Comparison of ENCODE assay signal across 19 cellular contexts in the genomic region with DNA sequence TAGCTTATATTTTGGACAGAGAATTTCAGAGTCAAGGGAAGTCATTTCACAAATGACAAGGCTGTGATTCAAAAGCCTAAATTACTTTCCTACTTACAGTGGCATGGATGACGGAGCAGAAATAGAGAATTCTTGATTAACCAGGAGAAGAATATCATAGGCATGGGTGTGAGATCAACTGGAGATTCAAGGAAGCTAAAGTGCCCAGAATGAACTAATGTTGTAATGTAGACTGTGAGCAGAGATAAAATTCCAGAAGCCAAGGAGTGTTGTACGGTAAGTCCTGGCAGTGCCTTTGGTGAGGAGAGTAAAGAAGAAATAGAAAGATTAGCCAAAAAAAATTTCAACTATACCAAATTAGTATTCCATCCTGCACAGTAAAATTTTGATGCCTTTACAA.
DNase-seq lines count a peak whose midpoint lies in the region; ATAC-seq lines count a peak whose summit lies in the region.
"Had no signal": no experiment of that assay in that cellular context is flagged by ENCODE, and none has a peak within 500 bp of the region (broad histone marks: within the 10 kb centered on the region; RNA-seq: fewer than 3 reads in every experiment).

No MANE protein-coding gene starts in this region.

- H3K27ac Mint-ChIP-seq in activated CD4-positive, alpha-beta memory T cell treated with anti-CD3 and anti-CD28 coated beads, Interleukin-2, amount 10 ng/mL, durations not matched to agents 7 days and 5 days: no peak overlapping the region
- H3K27ac Mint-ChIP-seq: immature natural killer cell, mesothelial cell of epicardium, progenitor cell of endocrine pancreas had no signal

- peaks cover 11% of the 10 kb centered on the region for H3K4me1 Mint-ChIP-seq in activated CD4-positive, alpha-beta memory T cell treated with anti-CD3 and anti-CD28 coated beads, Interleukin-2, amount 10 ng/mL, durations not matched to agents 7 days and 5 days

- POLR2A ChIA-PET in activated CD4-positive, alpha-beta memory T cell treated with anti-CD3 and anti-CD28 coated beads, Interleukin-2, amount 10 ng/mL, durations not matched to agents 7 days and 5 days (lab: Charles Lee): no interaction called here

- in situ Hi-C loops in Caki2 (cut with HindIII; ENCODE audit: low pct_unique_long_range_greater_than_20kb, low sequenced_read_pairs): no loop called here

- CTCF ChIA-PET in activated CD4-positive, alpha-beta memory T cell treated with anti-CD3 and anti-CD28 coated beads, Interleukin-2, amount 10 ng/mL, durations not matched to agents 7 days and 5 days (lab: Charles Lee): interaction anchor here (0.9 kb wide), 1 partner anchor 20 kb away, joined by 3 read pairs; no protein-coding TSS in a partner anchor

- H3K4me3 Mint-ChIP-seq in activated CD4-positive, alpha-beta memory T cell treated with anti-CD3 and anti-CD28 coated beads, Interleukin-2, amount 10 ng/mL, durations not matched to agents 7 days and 5 days: no peak overlapping the region
- H3K4me3 Mint-ChIP-seq: immature natural killer cell, mesothelial cell of epicardium had no signal

- intact Hi-C loops in sciatic nerve (cut with DNase I): no loop called here

- H3K36me3 Mint-ChIP-seq in activated CD4-positive, alpha-beta memory T cell treated with anti-CD3 and anti-CD28 coated beads, Interleukin-2, amount 10 ng/mL, durations not matched to agents 7 days and 5 days (ENCODE audit: low read depth): peaks cover 3% of the 10 kb centered on the region

- ATAC-seq in sciatic nerve (peak; percentile 29), HG03439 (IDR thresholded peaks at IDR 0.05; ENCODE audit: unreplicated experiment) (no peak)
- ATAC-seq: body of pancreas, PC-3 had no signal

- no peaks in the 10 kb centered on the region for H3K27me3 Mint-ChIP-seq in activated CD4-positive, alpha-beta memory T cell treated with anti-CD3 and anti-CD28 coated beads, Interleukin-2, amount 10 ng/mL, durations not matched to agents 7 days and 5 days
- H3K27me3 Mint-ChIP-seq: progenitor cell of endocrine pancreas had no signal

- no peaks in the 10 kb centered on the region for H3K9me3 Mint-ChIP-seq in activated CD4-positive, alpha-beta memory T cell treated with anti-CD3 and anti-CD28 coated beads, Interleukin-2, amount 10 ng/mL, durations not matched to agents 7 days and 5 days
- H3K9me3 Mint-ChIP-seq: immature natural killer cell had no signal

- DNase-seq in Caki2 (ENCODE audit: low read depth): peak; percentile 85
- peak; percentile 50 for DNase-seq in astrocyte of the hippocampus (ENCODE audit: low read depth, low spot score)
- peak; percentile 16 for DNase-seq in kidney glomerular epithelial cell (lab: John Stamatoyannopoulos, UW)
- DNase-seq in sciatic nerve (ENCODE audit: low spot score): no peak
- DNase-seq in NCI-H345 (lab: John Stamatoyannopoulos, UW): no peak
- DNase-seq in stimulated activated CD8-positive, alpha-beta memory T cell treated with anti-CD3 and anti-CD28 coated beads, Interleukin-4, amount 100 ng/mL, for 48 hours: no peak
- DNase-seq in activated CD4-positive, alpha-beta memory T cell treated with anti-CD3 and anti-CD28 coated beads, Interleukin-2, amount 10 ng/mL, durations not matched to agents 7 days and 5 days: no peak
- DNase-seq: activated gamma-delta T cell; body of pancreas; effector CD8-positive, alpha-beta T cell; immature natural killer cell; NCI-H1694 treated with DMSO at 0.1 percent for 48 hours; NCI-H524; PC-3; stimulated activated CD4-positive, alpha-beta T cell treated with anti-CD3 and anti-CD28 coated beads, Interleukin-1b, Interleukin-23, amount 100 ng/mL, for 48 hours; upper lobe of left lung had no signal

Comparison
In these comparisons a context has a peak if more than half of its experiments do, and no peak if none do; other contexts are left out.
1. DNase-seq: peak in Caki2 (single experiment), astrocyte of the hippocampus (single experiment) and kidney glomerular epithelial cell (single experiment); none in sciatic nerve (single experiment), NCI-H345 (single experiment), stimulated activated CD8-positive, alpha-beta memory T cell treated with anti-CD3 and anti-CD28 coated beads, Interleukin-4, amount 100 ng/mL, for 48 hours (single experiment) and activated CD4-positive, alpha-beta memory T cell treated with anti-CD3 and anti-CD28 coated beads, Interleukin-2, amount 10 ng/mL, durations not matched to agents 7 days and 5 days (single experiment).